ENCODE assay signal across 9 cellular contexts in genomic region chr6:142030115-142030619, GRCh38.
DNase-seq lines count a peak whose midpoint lies in the region; ATAC-seq lines count a peak whose summit lies in the region.
"Had no signal": no experiment of that assay in that cellular context is flagged by ENCODE, and none has a peak within 500 bp of the region (broad histone marks: within the 10 kb centered on the region; RNA-seq: fewer than 3 reads in every experiment).

No MANE protein-coding gene starts in this region.

- peaks cover 10% of the 10 kb centered on the region for H3K9me3 Mint-ChIP-seq in activated naive CD4-positive, alpha-beta T cell treated with anti-CD3 and anti-CD28 coated beads, Interleukin-2, amount 50 U/mL, for 24 hours
- peaks cover 8 to 12% of the 10 kb centered on the region in 2 donors for H3K9me3 Mint-ChIP-seq in activated naive CD4-positive, alpha-beta T cell treated with anti-CD3 and anti-CD28 coated beads, Interleukin-2, amount 50 U/mL, for 72 hours
- H3K9me3 Mint-ChIP-seq in activated CD8-positive, alpha-beta T cell treated with anti-CD3 and anti-CD28 coated beads, Interleukin-2, amount 10 ng/mL, durations not matched to agents 7 days and 5 days (ENCODE audit: insufficient read depth), result no peaks in the 10 kb centered on the region

- H3K4me3 Mint-ChIP-seq in activated naive CD4-positive, alpha-beta T cell treated with anti-CD3 and anti-CD28 coated beads, Interleukin-2, amount 50 U/mL, for 24 hours, result peak overlapping the region; percentile 38
- H3K4me3 Mint-ChIP-seq in activated CD8-positive, alpha-beta T cell treated with anti-CD3 and anti-CD28 coated beads, Interleukin-2, amount 10 ng/mL, durations not matched to agents 7 days and 5 days, result peak overlapping the region; percentile 27

- 66% methylated on average over 11 of the region's 11 CpGs for WGBS in thymus

- H3K27me3 ChIP-seq in iPS-15b (ENCODE audit: control insufficient read depth, insufficient read depth, low read length), result no peaks in the 10 kb centered on the region
- H3K27me3 ChIP-seq in thymus (ENCODE audit: control insufficient read depth, insufficient read depth), result no peaks in the 10 kb centered on the region
- H3K27me3 ChIP-seq: body of pancreas had no signal

- H3K9me3 ChIP-seq in iPS-15b (ENCODE audit: control insufficient read depth, insufficient read depth, low read length), result no peaks in the 10 kb centered on the region
- H3K9me3 ChIP-seq in thymus (ENCODE audit: control insufficient read depth), result no peaks in the 10 kb centered on the region
- H3K9me3 ChIP-seq: body of pancreas had no signal

- no peaks in the 10 kb centered on the region for H3K4me1 Mint-ChIP-seq in activated naive CD4-positive, alpha-beta T cell treated with anti-CD3 and anti-CD28 coated beads, Interleukin-2, amount 50 U/mL, for 24 hours
- H3K4me1 Mint-ChIP-seq in activated CD8-positive, alpha-beta T cell treated with anti-CD3 and anti-CD28 coated beads, Interleukin-2, amount 10 ng/mL, durations not matched to agents 7 days and 5 days (ENCODE audit: low read depth), result no peaks in the 10 kb centered on the region

- no peak for DNase-seq in activated naive CD4-positive, alpha-beta T cell treated with anti-CD3 and anti-CD28 coated beads, Interleukin-2, amount 50 U/mL, for 72 hours (ENCODE audit: low spot score in 2 of 2)
- DNase-seq in activated CD8-positive, alpha-beta T cell treated with anti-CD3 and anti-CD28 coated beads, Interleukin-2, amount 10 ng/mL, durations not matched to agents 7 days and 5 days, result no peak
- DNase-seq in SW480 (ENCODE audit: low spot score) (no peak), COLO829 (ENCODE audit: low spot score) (no peak)
- DNase-seq: body of pancreas had no signal

- CTCF ChIA-PET in activated CD8-positive, alpha-beta T cell treated with anti-CD3 and anti-CD28 coated beads, Interleukin-2, amount 10 ng/mL, durations not matched to agents 7 days and 5 days (lab: Charles Lee), result interaction anchor here (1.0 to 1.4 kb wide), 2 partner anchors 11 to 41 kb away, joined by 3 read pairs; no protein-coding TSS in a partner anchor

- H3K27me3 Mint-ChIP-seq in activated naive CD4-positive, alpha-beta T cell treated with anti-CD3 and anti-CD28 coated beads, Interleukin-2, amount 50 U/mL, for 24 hours, result peaks cover 9% of the 10 kb centered on the region
- H3K27me3 Mint-ChIP-seq in activated CD8-positive, alpha-beta T cell treated with anti-CD3 and anti-CD28 coated beads, Interleukin-2, amount 10 ng/mL, durations not matched to agents 7 days and 5 days (ENCODE audit: low read depth), result no peaks in the 10 kb centered on the region

- no peak overlapping the region for H3K27ac Mint-ChIP-seq in activated naive CD4-positive, alpha-beta T cell treated with anti-CD3 and anti-CD28 coated beads, Interleukin-2, amount 50 U/mL, for 24 hours
- H3K27ac Mint-ChIP-seq in activated naive CD4-positive, alpha-beta T cell treated with anti-CD3 and anti-CD28 coated beads, Interleukin-2, amount 50 U/mL, for 72 hours, result no peak overlapping the region
- no peak overlapping the region for H3K27ac Mint-ChIP-seq in activated CD8-positive, alpha-beta T cell treated with anti-CD3 and anti-CD28 coated beads, Interleukin-2, amount 10 ng/mL, durations not matched to agents 7 days and 5 days

- H3K4me3 ChIP-seq in iPS-15b (ENCODE audit: low read depth, low read length) (peak overlapping the region; percentile 52), thymus (ENCODE audit: low read length) (peak overlapping the region; percentile 21)
- H3K4me3 ChIP-seq: body of pancreas had no signal

- no peak for ATAC-seq in activated naive CD4-positive, alpha-beta T cell treated with anti-CD3 and anti-CD28 coated beads, Interleukin-2, amount 50 U/mL, for 72 hours
- no peak for ATAC-seq in activated CD8-positive, alpha-beta T cell treated with anti-CD3 and anti-CD28 coated beads, Interleukin-2, amount 10 ng/mL, durations not matched to agents 7 days and 5 days
- ATAC-seq in GM21723 (IDR thresholded peaks at IDR 0.05; ENCODE audit: unreplicated experiment), result no peak
- ATAC-seq: body of pancreas had no signal

- no peak overlapping the region for H3K9ac ChIP-seq in iPS-15b (ENCODE audit: low read depth, low read length)

- H3K36me3 ChIP-seq in iPS-15b (ENCODE audit: control insufficient read depth, insufficient read depth, low read length) (no peaks in the 10 kb centered on the region), thymus (ENCODE audit: control insufficient read depth, insufficient read depth) (no peaks in the 10 kb centered on the region)

- peaks cover 4% of the 10 kb centered on the region for H3K4me1 ChIP-seq in iPS-15b (ENCODE audit: control insufficient read depth, insufficient read depth, low read length)
- H3K4me1 ChIP-seq in thymus (ENCODE audit: control insufficient read depth, insufficient read depth, low read length), result no peaks in the 10 kb centered on the region

- POLR2A ChIA-PET in activated CD8-positive, alpha-beta T cell treated with anti-CD3 and anti-CD28 coated beads, Interleukin-2, amount 10 ng/mL, durations not matched to agents 7 days and 5 days (lab: Charles Lee), result no interaction called here

- no peaks in the 10 kb centered on the region for H3K36me3 Mint-ChIP-seq in activated naive CD4-positive, alpha-beta T cell treated with anti-CD3 and anti-CD28 coated beads, Interleukin-2, amount 50 U/mL, for 24 hours
- H3K36me3 Mint-ChIP-seq in activated naive CD4-positive, alpha-beta T cell treated with anti-CD3 and anti-CD28 coated beads, Interleukin-2, amount 50 U/mL, for 72 hours, result no peaks in the 10 kb centered on the region
- H3K36me3 Mint-ChIP-seq in activated CD8-positive, alpha-beta T cell treated with anti-CD3 and anti-CD28 coated beads, Interleukin-2, amount 10 ng/mL, durations not matched to agents 7 days and 5 days (ENCODE audit: low read depth), result no peaks in the 10 kb centered on the region

- no peak overlapping the region for H3K27ac ChIP-seq in thymus (ENCODE audit: low read depth)
- H3K27ac ChIP-seq: body of pancreas had no signal
